1 cellular context compared by ENCODE assay signal in genomic region chr6:12332750-12333079, GRCh38. TPM values are rescaled to one million over a fixed set of nuclear protein-coding genes. Genes with fewer than 3 reads are reported as not detected.
"Had no signal": no experiment of that assay in that cellular context is flagged by ENCODE, and none has a peak within 500 bp of the region (broad histone marks: within the 10 kb centered on the region; RNA-seq: fewer than 3 reads in every experiment).

No MANE protein-coding gene starts in this region.

RNA-seq across cellular contexts. Expression of gene EDN1, which starts 42.6 kb away (rescaled TPM):
- polyA plus RNA-seq: immature natural killer cell had no signal
